18 cellular contexts compared by ENCODE assay signal in the genomic region with DNA sequence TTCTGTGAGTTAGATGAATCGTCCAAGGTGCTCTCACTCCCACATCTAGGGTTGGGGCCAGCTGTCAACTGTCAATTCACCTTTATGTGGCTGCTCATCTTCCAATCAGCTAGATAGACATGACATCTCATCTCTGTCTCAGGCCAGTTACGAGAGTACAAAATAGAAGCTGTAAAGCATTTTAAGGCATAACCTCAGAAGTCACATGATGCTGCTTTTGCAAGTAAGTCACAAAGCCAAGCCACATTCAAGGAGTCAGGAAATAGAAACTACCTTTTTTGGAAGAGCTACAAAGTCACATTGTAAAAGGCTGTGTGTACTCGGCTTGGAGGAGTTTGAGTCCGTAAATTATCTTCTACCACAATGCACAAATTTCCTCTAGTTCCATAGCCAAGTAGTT. TPM values are rescaled to one million over a fixed set of nuclear protein-coding genes. Genes with fewer than 3 reads are reported as not detected.
A peak's percentile ranks its signal among the peaks of the same experiment; 100 is the strongest.
DNase-seq lines count a peak whose midpoint lies in the region; ATAC-seq, FAIRE-seq and TF ChIP-seq lines count a peak whose summit lies in the region.
"Had no signal": no experiment of that assay in that cellular context is flagged by ENCODE, and none has a peak within 500 bp of the region (broad histone marks: within the 10 kb centered on the region; RNA-seq: fewer than 3 reads in every experiment).

No MANE protein-coding gene starts in this region.

- H3K36me3 ChIP-seq in BLaER1 = no peaks in the 10 kb centered on the region
- no peaks in the 10 kb centered on the region for H3K36me3 ChIP-seq in Peyer's patch
- H3K36me3 ChIP-seq in suprapubic skin = no peaks in the 10 kb centered on the region
- no peaks in the 10 kb centered on the region for H3K36me3 ChIP-seq in BE2C
- H3K36me3 ChIP-seq: esophagus muscularis mucosa, heart left ventricle had no signal

- ATAC-seq in central memory CD8-positive, alpha-beta T cell (replicated peaks; ENCODE audit: extremely low read depth, poor library complexity, severe bottlenecking) = peak; percentile 85
- ATAC-seq: HCT116, heart left ventricle had no signal

- TF ChIP-seq POLR2A in Peyer's patch (IDR thresholded peaks at IDR 0.05) = no peak
- TF ChIP-seq POLR2A in suprapubic skin (IDR thresholded peaks at IDR 0.05) = no peak

- H3K27me3 Mint-ChIP-seq in central memory CD8-positive, alpha-beta T cell = no peaks in the 10 kb centered on the region

- WGBS in suprapubic skin = 63% methylated on average over 4 of the region's 4 CpGs

- H3K27me3 ChIP-seq in BLaER1 (no peaks in the 10 kb centered on the region), Peyer's patch (no peaks in the 10 kb centered on the region), suprapubic skin (peaks cover 9% of the 10 kb centered on the region), BE2C (no peaks in the 10 kb centered on the region)

- no peak overlapping the region for H3K27ac Mint-ChIP-seq in central memory CD8-positive, alpha-beta T cell (ENCODE audit: low read depth)

- peaks cover 3% of the 10 kb centered on the region for H3K36me3 Mint-ChIP-seq in central memory CD8-positive, alpha-beta T cell (ENCODE audit: insufficient read depth)

- H3K4me3 ChIP-seq in BLaER1 = no peak overlapping the region
- no peak overlapping the region for H3K4me3 ChIP-seq in Peyer's patch
- H3K4me3 ChIP-seq in suprapubic skin = no peak overlapping the region
- no peak overlapping the region for H3K4me3 ChIP-seq in BE2C (ENCODE audit: low read depth, low read length)
- H3K4me3 ChIP-seq: esophagus muscularis mucosa, heart left ventricle had no signal

- H3K27ac ChIP-seq in BLaER1 (no peak overlapping the region), Peyer's patch (peak overlapping the region in 3 of 4 donors; percentile 21 to 64 (median 46)), suprapubic skin (no peak overlapping the region), substantia nigra (ENCODE audit: low read depth, low read length, poor library complexity, severe bottlenecking) (no peak overlapping the region)
- H3K27ac ChIP-seq: esophagus muscularis mucosa had no signal

- TF ChIP-seq EP300 in suprapubic skin (IDR thresholded peaks at IDR 0.05) = no peak

- H3K9me3 ChIP-seq in BLaER1 (no peaks in the 10 kb centered on the region), Peyer's patch (no peaks in the 10 kb centered on the region), suprapubic skin (no peaks in the 10 kb centered on the region), BE2C (no peaks in the 10 kb centered on the region)
- H3K9me3 ChIP-seq: esophagus muscularis mucosa, heart left ventricle had no signal

- TF ChIP-seq CTCF in Peyer's patch (IDR thresholded peaks at IDR 0.05) (no peak), suprapubic skin (IDR thresholded peaks at IDR 0.05) (no peak), BE2C (IDR thresholded peaks at IDR 0.05; ENCODE audit: low read depth, low read length) (no peak)

- H4K20me1 ChIP-seq in BLaER1 = no peaks in the 10 kb centered on the region

- H3K4me2 ChIP-seq in BLaER1 = peak overlapping the region; percentile 36

- no peak overlapping the region for H3K4me3 Mint-ChIP-seq in central memory CD8-positive, alpha-beta T cell

- peak; percentile 80 for FAIRE-seq in GM19239 (lab: Jason Lieb, UNC)

- H3K9ac ChIP-seq in BLaER1 = no peak overlapping the region

- no peaks in the 10 kb centered on the region for H3K9me3 Mint-ChIP-seq in central memory CD8-positive, alpha-beta T cell

- DNase-seq in GM19239 (ENCODE audit: insufficient read length, low spot score) (no peak), Peyer's patch (no peak), suprapubic skin (ENCODE audit: low spot score in 2 of 2) (no peak), mucosa of gallbladder (ENCODE audit: low spot score) (no peak), substantia nigra (lab: John Stamatoyannopoulos, UW) (no peak), BE2C (no peak)
- no peak for DNase-seq in central memory CD8-positive, alpha-beta T cell (ENCODE audit: low spot score in 2 of 2)
- DNase-seq: aorta, DMS153, heart left ventricle, NCI-H2107, posterior cingulate gyrus had no signal

- peaks cover 14% of the 10 kb centered on the region for H3K4me1 Mint-ChIP-seq in central memory CD8-positive, alpha-beta T cell

- peaks cover 19% of the 10 kb centered on the region for H3K4me1 ChIP-seq in BLaER1
- H3K4me1 ChIP-seq in Peyer's patch = peaks cover 0 to 4% (median 2%) of the 10 kb centered on the region in 4 donors
- H3K4me1 ChIP-seq in suprapubic skin = no peaks in the 10 kb centered on the region
- H3K4me1 ChIP-seq in BE2C = no peaks in the 10 kb centered on the region
- H3K4me1 ChIP-seq: esophagus muscularis mucosa had no signal

RNA-seq across cellular contexts. Expression of gene CCR1, which starts 5.1 kb away (rescaled TPM):
- total RNA-seq in Peyer's patch (1 to 10 TPM in 3 of 4 donors, under 1 TPM in 1; 0.95 to 6.6 (median 1.5) TPM), suprapubic skin (1 to 10 TPM in 2 of 4 donors, under 1 TPM in 2; 0.26 to 2.2 (median 1.0) TPM), mucosa of gallbladder (4.8 TPM)
- polyA plus RNA-seq in BE2C (2012; ENCODE audit: insufficient read depth, insufficient read length, low read depth) = not detected
- total RNA-seq: kidney epithelial cell, MCF 10A had no signal

RNA-seq across cellular contexts. Expression of gene CCR3, which starts 29.1 kb away (rescaled TPM):
- total RNA-seq in Peyer's patch = not detected
- total RNA-seq in suprapubic skin = 1 to 10 TPM in 3 of 4 donors, not detected in 1; 1.5 to 6.3 (median 1.9) TPM
- total RNA-seq in mucosa of gallbladder = not detected
- not detected for polyA plus RNA-seq in BE2C (2012; ENCODE audit: insufficient read depth, insufficient read length, low read depth)
- total RNA-seq: esophagus muscularis mucosa, kidney epithelial cell, MCF 10A, SK-MEL-5 had no signal
- polyA plus RNA-seq: aorta, heart left ventricle had no signal

Comparison
In these comparisons a context has a peak if more than half of its experiments do, and no peak if none do; other contexts are left out.
1. H3K27ac ChIP-seq: peak in Peyer's patch (3 of 4); none in BLaER1 (single experiment), suprapubic skin (single experiment) and substantia nigra (single experiment).